ENCODE assay signal across 20 cellular contexts in the genomic region with DNA sequence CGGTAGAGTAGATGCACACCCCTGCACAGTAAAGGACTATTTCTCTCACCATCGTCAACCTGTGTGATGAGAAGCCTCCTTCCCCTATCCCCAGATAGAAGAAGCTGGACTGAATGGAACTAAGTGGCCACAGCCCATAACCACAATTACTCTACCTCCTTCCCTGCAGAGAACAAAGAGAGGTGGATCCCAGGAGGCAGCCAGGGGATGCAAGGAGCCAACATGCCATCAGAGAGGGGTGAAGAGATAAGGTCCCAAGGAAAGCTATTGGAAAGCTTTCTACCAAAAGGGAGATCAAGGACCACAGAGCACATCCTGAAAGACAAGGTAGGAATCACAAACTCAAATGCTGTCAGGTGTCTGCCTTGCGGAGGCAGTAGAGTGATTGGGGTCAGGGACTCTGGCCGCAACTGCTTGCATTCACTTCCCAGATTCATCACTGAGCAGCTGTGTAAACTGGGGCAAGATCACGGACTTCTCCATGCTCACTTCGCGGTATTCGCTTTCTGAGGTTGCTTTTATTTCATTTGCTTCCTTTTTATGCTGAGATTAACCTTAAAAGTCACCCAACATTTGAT.
"Had no signal": no experiment of that assay in that cellular context is flagged by ENCODE, and none has a peak within 500 bp of the region (broad histone marks: within the 10 kb centered on the region; RNA-seq: fewer than 3 reads in every experiment).

No MANE protein-coding gene starts in this region.

- H3K36me3 Mint-ChIP-seq: activated naive CD8-positive, alpha-beta T cell treated with anti-CD3 and anti-CD28 coated beads, Interleukin-2, amount 10 ng/mL, durations not matched to agents 7 days and 5 days had no signal

- H3K4me3 Mint-ChIP-seq: activated CD4-positive, alpha-beta T cell treated with anti-CD3 and anti-CD28 coated beads for 36 hours; activated CD8-positive, alpha-beta T cell treated with anti-CD3 and anti-CD28 coated beads, Interleukin-2, amount 10 ng/mL, durations not matched to agents 7 days and 5 days; activated naive CD8-positive, alpha-beta T cell treated with anti-CD3 and anti-CD28 coated beads, Interleukin-2, amount 10 ng/mL, durations not matched to agents 7 days and 5 days had no signal

- H3K4me2 ChIP-seq: SK-N-SH had no signal

- H3K36me3 ChIP-seq: adrenal gland, SJCRH30 had no signal

- H3K4me1 ChIP-seq: adrenal gland, SJCRH30 had no signal

- H3K9me3 ChIP-seq: adrenal gland, SJCRH30, SK-N-SH had no signal

- H3K4me1 Mint-ChIP-seq: activated CD4-positive, alpha-beta T cell treated with anti-CD3 and anti-CD28 coated beads for 36 hours; activated naive CD8-positive, alpha-beta T cell treated with anti-CD3 and anti-CD28 coated beads, Interleukin-2, amount 10 ng/mL, durations not matched to agents 7 days and 5 days had no signal

- H3K9ac ChIP-seq: SK-N-SH had no signal

- H3K4me3 ChIP-seq: adrenal gland, SJCRH30 had no signal

- H3K27ac ChIP-seq: adrenal gland, SJCRH30, VCaP had no signal

- H3K27ac Mint-ChIP-seq: activated CD4-positive, alpha-beta T cell treated with anti-CD3 and anti-CD28 coated beads for 36 hours; activated CD8-positive, alpha-beta T cell treated with anti-CD3 and anti-CD28 coated beads, Interleukin-2, amount 10 ng/mL, durations not matched to agents 7 days and 5 days; activated naive CD8-positive, alpha-beta T cell treated with anti-CD3 and anti-CD28 coated beads, Interleukin-2, amount 10 ng/mL, durations not matched to agents 7 days and 5 days had no signal

- DNase-seq: activated CD4-positive, alpha-beta T cell treated with anti-CD3 and anti-CD28 coated beads for 36 hours; activated CD4-positive, alpha-beta T cell treated with anti-CD3 and anti-CD28 coated beads, Interleukin-2, amount 50 U/mL, for 4 hours; activated CD8-positive, alpha-beta memory T cell treated with anti-CD3 and anti-CD28 coated beads, Interleukin-2, amount 50 U/mL, for 48 hours; activated CD8-positive, alpha-beta T cell treated with anti-CD3 and anti-CD28 coated beads, Interleukin-2, amount 10 ng/mL, durations not matched to agents 7 days and 5 days; activated naive CD4-positive, alpha-beta T cell treated with anti-CD3 and anti-CD28 coated beads, Interleukin-2, amount 50 U/mL, for 16 hours; activated naive CD8-positive, alpha-beta T cell treated with anti-CD3 and anti-CD28 coated beads, Interleukin-2, amount 10 ng/mL, durations not matched to agents 7 days and 5 days; activated T-cell treated with anti-CD3 and anti-CD28 coated beads, Interleukin-2, amount 50 U/mL, for 1 hour; adrenal gland; anterior cingulate cortex; KG1; NCI-H1048; NCI-H1417; NCI-H1694 treated with DMSO at 0.1 percent for 48 hours; NCI-H2081; NCI-H524; NCI-H82; SJCRH30; SK-N-SH; T-helper 1 cell had no signal
